Comparison of ENCODE assay signal across 8 cellular contexts in the genomic region with DNA sequence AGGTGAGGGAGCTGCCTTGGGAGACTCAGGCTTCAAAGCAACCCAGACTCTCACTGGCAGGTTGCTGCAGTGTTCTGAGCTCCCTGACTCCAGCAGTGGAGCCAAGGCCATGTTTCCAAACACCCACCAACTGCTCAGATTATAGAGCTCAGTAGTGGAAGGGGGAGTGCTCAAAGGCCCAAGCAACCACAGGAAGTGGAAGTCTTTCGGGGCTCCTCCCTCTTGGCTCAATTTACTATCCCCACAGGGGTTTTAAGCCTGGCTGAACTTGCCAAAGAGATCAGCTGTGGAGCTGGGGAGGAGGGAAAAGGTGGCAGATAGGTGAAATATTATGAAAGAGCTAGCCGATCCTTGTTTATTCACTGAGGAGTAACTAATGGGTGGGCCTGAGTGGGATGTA.
DNase-seq lines count a peak whose midpoint lies in the region; ATAC-seq and TF ChIP-seq lines count a peak whose summit lies in the region.

No MANE protein-coding gene starts in this region.

- peaks cover 7% of the 10 kb centered on the region for H3K27me3 Mint-ChIP-seq in T-helper 2 cell treated with Interferon-gamma antibody and Interleukin-4, amounts not matched to agents 5 μg/mL and 100 μg/mL, for 36 hours (ENCODE audit: low read depth)
- H3K27me3 Mint-ChIP-seq in nephron (ENCODE audit: low read depth): no peaks in the 10 kb centered on the region
- H3K27me3 Mint-ChIP-seq in stimulated activated naive B cell treated with anti-CD40 and anti-IgM and Interleukin-4, amounts not matched to agents 10 μg/mL and 1 μg/mL and 100 μg/mL, for 72 hours: peaks cover 20 to 34% of the 10 kb centered on the region in 2 donors

- no peak for DNase-seq in T-helper 2 cell treated with Interferon-gamma antibody and Interleukin-4, amounts not matched to agents 5 μg/mL and 100 μg/mL, for 36 hours (ENCODE audit: low spot score)
- DNase-seq in inferior parietal cortex (ENCODE audit: extremely low spot score): no peak
- no peak for DNase-seq in amygdala (lab: John Stamatoyannopoulos, UW)
- DNase-seq in A172 (ENCODE audit: low spot score): no peak
- no peak for DNase-seq in stimulated activated naive B cell treated with anti-CD40 and anti-IgM and Interleukin-4, amounts not matched to agents 10 μg/mL and 1 μg/mL and 100 μg/mL, for 72 hours

- peaks cover 10% of the 10 kb centered on the region for H3K36me3 Mint-ChIP-seq in T-helper 2 cell treated with Interferon-gamma antibody and Interleukin-4, amounts not matched to agents 5 μg/mL and 100 μg/mL, for 36 hours (ENCODE audit: low read depth)
- H3K36me3 Mint-ChIP-seq in nephron (ENCODE audit: low read depth): peaks cover 25% of the 10 kb centered on the region
- no peaks in the 10 kb centered on the region for H3K36me3 Mint-ChIP-seq in stimulated activated naive B cell treated with anti-CD40 and anti-IgM and Interleukin-4, amounts not matched to agents 10 μg/mL and 1 μg/mL and 100 μg/mL, for 72 hours

- H3K27ac Mint-ChIP-seq in T-helper 2 cell treated with Interferon-gamma antibody and Interleukin-4, amounts not matched to agents 5 μg/mL and 100 μg/mL, for 36 hours: no peak overlapping the region
- peak overlapping the region; percentile 92 to 98 (median 96) for H3K27ac Mint-ChIP-seq in nephron
- no peak overlapping the region for H3K27ac Mint-ChIP-seq in stimulated activated naive B cell treated with anti-CD40 and anti-IgM and Interleukin-4, amounts not matched to agents 10 μg/mL and 1 μg/mL and 100 μg/mL, for 72 hours

- ATAC-seq in GM18868 (IDR thresholded peaks at IDR 0.05; ENCODE audit: unreplicated experiment): peak; percentile 87
- ATAC-seq in stimulated activated naive B cell treated with anti-CD40 and anti-IgM and Interleukin-4, amounts not matched to agents 10 μg/mL and 1 μg/mL and 100 μg/mL, for 72 hours (replicated peaks): no peak

- TF ChIP-seq EP300 in Ishikawa (IDR thresholded peaks at IDR 0.05; ENCODE audit: borderline replicate concordance): no peak

- H3K9me3 Mint-ChIP-seq in T-helper 2 cell treated with Interferon-gamma antibody and Interleukin-4, amounts not matched to agents 5 μg/mL and 100 μg/mL, for 36 hours: no peaks in the 10 kb centered on the region
- peaks cover 2% of the 10 kb centered on the region for H3K9me3 Mint-ChIP-seq in nephron
- H3K9me3 Mint-ChIP-seq in stimulated activated naive B cell treated with anti-CD40 and anti-IgM and Interleukin-4, amounts not matched to agents 10 μg/mL and 1 μg/mL and 100 μg/mL, for 72 hours: no peaks in the 10 kb centered on the region

- no peak for TF ChIP-seq CTCF in nephron (IDR thresholded peaks at IDR 0.05; ENCODE audit: unreplicated experiment in 3 of 3)

- no peak for TF ChIP-seq RAD21 in Ishikawa (IDR thresholded peaks at IDR 0.05; ENCODE audit: low read depth)

- peak overlapping the region; percentile 13 for H3K4me3 Mint-ChIP-seq in T-helper 2 cell treated with Interferon-gamma antibody and Interleukin-4, amounts not matched to agents 5 μg/mL and 100 μg/mL, for 36 hours
- H3K4me3 Mint-ChIP-seq in nephron: peak overlapping the region; percentile 46 to 64 (median 50)
- H3K4me3 Mint-ChIP-seq in stimulated activated naive B cell treated with anti-CD40 and anti-IgM and Interleukin-4, amounts not matched to agents 10 μg/mL and 1 μg/mL and 100 μg/mL, for 72 hours: no peak overlapping the region

- peaks cover 11% of the 10 kb centered on the region for H3K4me1 Mint-ChIP-seq in T-helper 2 cell treated with Interferon-gamma antibody and Interleukin-4, amounts not matched to agents 5 μg/mL and 100 μg/mL, for 36 hours (ENCODE audit: low read depth)
- H3K4me1 Mint-ChIP-seq in nephron: peaks cover 49% of the 10 kb centered on the region
- H3K4me1 Mint-ChIP-seq in stimulated activated naive B cell treated with anti-CD40 and anti-IgM and Interleukin-4, amounts not matched to agents 10 μg/mL and 1 μg/mL and 100 μg/mL, for 72 hours: peaks cover 5 to 12% of the 10 kb centered on the region in 2 donors

TF ChIP-seq in Ishikawa, 13 proteins besides CTCF, POLR2A, EP300 and RAD21:
- TF ChIP-seq CREB1 (IDR thresholded peaks at IDR 0.05; ENCODE audit: low read depth) (no peak), NFIC (IDR thresholded peaks at IDR 0.05) (peak; percentile 64)

Comparison
In these comparisons a context has a peak if more than half of its experiments do, and no peak if none do; other contexts are left out.
1. H3K27ac Mint-ChIP-seq: peak in nephron (3 of 3); none in T-helper 2 cell treated with Interferon-gamma antibody and Interleukin-4, amounts not matched to agents 5 μg/mL and 100 μg/mL, for 36 hours (single experiment) and stimulated activated naive B cell treated with anti-CD40 and anti-IgM and Interleukin-4, amounts not matched to agents 10 μg/mL and 1 μg/mL and 100 μg/mL, for 72 hours (single experiment).
2. H3K4me3 Mint-ChIP-seq: peak in T-helper 2 cell treated with Interferon-gamma antibody and Interleukin-4, amounts not matched to agents 5 μg/mL and 100 μg/mL, for 36 hours (single experiment) and nephron (3 of 3); none in stimulated activated naive B cell treated with anti-CD40 and anti-IgM and Interleukin-4, amounts not matched to agents 10 μg/mL and 1 μg/mL and 100 μg/mL, for 72 hours (0 of 2).